Comparison of ENCODE assay signal across 1 cellular context in genomic region chr2:202871161-202872141, GRCh38.
TF ChIP-seq lines count a peak whose summit lies in the region.

Gene ICA1L (minus strand): TSS chr2:202871766. CDS start chr2:202829009, 42,757 bp downstream.

TF ChIP-seq in K562, 482 proteins besides CTCF, POLR2A, EP300 and RAD21 (continued from another document and continues in another):
- TF ChIP-seq FOXO4 (CRISPR knock-in tag; IDR thresholded peaks at IDR 0.05) (no peak), ARID3B (CRISPR knock-in tag; IDR thresholded peaks at IDR 0.05; ENCODE audit: borderline replicate concordance) (no peak), ZBTB49 (CRISPR knock-in tag; IDR thresholded peaks at IDR 0.05; ENCODE audit: borderline replicate concordance) (no peak), ZNF592 (IDR thresholded peaks at IDR 0.05) (no peak), KDM2B (CRISPR knock-in tag; IDR thresholded peaks at IDR 0.05) (no peak), ZNF695 (CRISPR knock-in tag; IDR thresholded peaks at IDR 0.05) (no peak), USF1 (CRISPR knock-in tag; IDR thresholded peaks at IDR 0.05) (no peak), ZNF165 (CRISPR knock-in tag; IDR thresholded peaks at IDR 0.05; ENCODE audit: borderline replicate concordance) (no peak), IRF9 (tag; IDR thresholded peaks at IDR 0.05) (no peak), BCLAF1 (IDR thresholded peaks at IDR 0.05; ENCODE audit: borderline replicate concordance in 1 of 2, control insufficient read depth in 1 of 2, low read depth in 2 of 2, low read length in 1 of 2) (no peak), SIX5 (IDR thresholded peaks at IDR 0.05; ENCODE audit: borderline replicate concordance in 1 of 2, insufficient read depth in 1 of 2, low read depth in 1 of 2, low read length in 2 of 2) (no peak), HDAC8 (tag; IDR thresholded peaks at IDR 0.05) (no peak), ZKSCAN1 (IDR thresholded peaks at IDR 0.05; ENCODE audit: low read depth, low read length) (no peak), ZNF408 (CRISPR knock-in tag; IDR thresholded peaks at IDR 0.05; ENCODE audit: low read depth) (no peak), PREB (CRISPR knock-in tag; IDR thresholded peaks at IDR 0.05) (no peak), ZNF395 (CRISPR knock-in tag; IDR thresholded peaks at IDR 0.05) (no peak), ZNF146 (CRISPR knock-in tag; IDR thresholded peaks at IDR 0.05; ENCODE audit: unreplicated experiment) (no peak), NONO (IDR thresholded peaks at IDR 0.05; ENCODE audit: low read depth in 2 of 2, low read length in 1 of 2) (peak in 1 of 2 experiments; percentile 47; a peak in 1 of 4 replicates), OTX1 (CRISPR knock-in tag; IDR thresholded peaks at IDR 0.05) (no peak), GABPA (tag; conservative IDR thresholded peaks at IDR 0.05; ENCODE audit: low read depth) (peak; percentile 23; the same call in 1 of the 2 replicates), ZFP91 (CRISPR knock-in tag; IDR thresholded peaks at IDR 0.05) (no peak), MTF1 (CRISPR knock-in tag; IDR thresholded peaks at IDR 0.05; ENCODE audit: borderline replicate concordance) (no peak), GATA2 (CRISPR knock-in tag; IDR thresholded peaks at IDR 0.05) (no peak), ATF1 (CRISPR knock-in tag; IDR thresholded peaks at IDR 0.05) (no peak), ATF1 (tag; IDR thresholded peaks at IDR 0.05) (no peak), HNRNPUL1 (IDR thresholded peaks at IDR 0.05; ENCODE audit: low read length) (no peak), STAG1 (CRISPR knock-in tag; IDR thresholded peaks at IDR 0.05; ENCODE audit: borderline replicate concordance) (no peak), ATF4 (CRISPR knock-in tag; IDR thresholded peaks at IDR 0.05) (no peak), ZC3H8 (IDR thresholded peaks at IDR 0.05) (no peak), SMAD2 (IDR thresholded peaks at IDR 0.05; ENCODE audit: low read depth, low read length) (no peak), ARID2 (IDR thresholded peaks at IDR 0.05) (no peak), NUFIP1 (IDR thresholded peaks at IDR 0.05; ENCODE audit: partially characterized antibody) (no peak), ZNF511 (CRISPR knock-in tag; IDR thresholded peaks at IDR 0.05) (no peak), NFIC (IDR thresholded peaks at IDR 0.05) (no peak; the same call in 1 of the 2 replicates), ADNP (tag; IDR thresholded peaks at IDR 0.05) (no peak), DMBX1 (CRISPR knock-in tag; IDR thresholded peaks at IDR 0.05; ENCODE audit: borderline replicate concordance) (no peak)
